ENCODE assay signal across 10 cellular contexts in the genomic region with DNA sequence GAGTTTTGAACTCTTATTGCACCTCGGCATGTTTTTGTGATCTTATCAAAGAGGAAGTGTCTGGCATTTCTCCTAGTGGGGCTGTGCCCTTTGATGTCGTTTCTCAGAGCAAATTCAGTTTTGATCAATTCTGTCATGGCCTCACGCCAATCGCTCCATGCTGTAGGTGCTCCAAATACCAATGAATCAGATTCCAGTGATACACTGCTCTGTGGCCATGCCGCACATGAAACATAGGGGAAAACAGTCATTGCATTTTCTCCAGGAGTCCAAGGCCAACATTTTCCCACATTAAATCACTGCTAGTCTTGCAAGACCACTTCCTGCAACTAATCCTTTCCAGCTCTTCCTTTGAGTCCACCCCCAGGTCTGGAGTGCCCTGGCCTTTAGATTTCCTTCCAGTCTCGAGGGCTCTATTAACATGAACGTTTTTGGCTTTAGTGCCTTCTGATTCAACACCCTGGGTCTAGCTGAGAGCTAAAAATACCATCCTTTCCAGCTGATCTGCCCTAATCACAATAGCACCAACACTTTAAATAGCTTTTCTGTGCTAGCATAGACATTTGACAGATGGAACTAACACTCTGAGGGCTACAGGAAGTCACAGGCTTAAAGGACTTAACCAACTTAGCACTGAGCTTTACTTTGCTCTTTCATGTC. TPM values are rescaled to one million over a fixed set of nuclear protein-coding genes. Genes with fewer than 3 reads are reported as not detected.
DNase-seq lines count a peak whose midpoint lies in the region; ATAC-seq and TF ChIP-seq lines count a peak whose summit lies in the region.
"Had no signal": no experiment of that assay in that cellular context is flagged by ENCODE, and none has a peak within 500 bp of the region (broad histone marks: within the 10 kb centered on the region; RNA-seq: fewer than 3 reads in every experiment).

No MANE protein-coding gene starts in this region.

- DNase-seq in EH (ENCODE audit: low read depth) (peak; percentile 98), SK-N-SH (peak; percentile 39), glomerular visceral epithelial cell (ENCODE audit: extremely low spot score) (peak; percentile 12), pons (ENCODE audit: low spot score) (peak; percentile 15), iPS-NIHi7 (ENCODE audit: extremely low spot score) (no peak)
- DNase-seq in activated CD4-positive, alpha-beta memory T cell treated with anti-CD3 and anti-CD28 coated beads, Interleukin-2, amount 10 ng/mL, durations not matched to agents 7 days and 5 days = no peak

- H3K27me3 ChIP-seq in SK-N-SH (ENCODE audit: insufficient read depth) = no peaks in the 10 kb centered on the region

- H3K27ac Mint-ChIP-seq in activated CD4-positive, alpha-beta memory T cell treated with anti-CD3 and anti-CD28 coated beads, Interleukin-2, amount 10 ng/mL, durations not matched to agents 7 days and 5 days = no peak overlapping the region

- peaks cover 10% of the 10 kb centered on the region for H3K4me1 Mint-ChIP-seq in activated CD4-positive, alpha-beta memory T cell treated with anti-CD3 and anti-CD28 coated beads, Interleukin-2, amount 10 ng/mL, durations not matched to agents 7 days and 5 days

- H3K9me3 Mint-ChIP-seq in activated CD4-positive, alpha-beta memory T cell treated with anti-CD3 and anti-CD28 coated beads, Interleukin-2, amount 10 ng/mL, durations not matched to agents 7 days and 5 days = no peaks in the 10 kb centered on the region

- H2AFZ ChIP-seq in SK-N-SH (ENCODE audit: low read depth) = no peak overlapping the region

- peaks cover 28% of the 10 kb centered on the region for H3K36me3 Mint-ChIP-seq in activated CD4-positive, alpha-beta memory T cell treated with anti-CD3 and anti-CD28 coated beads, Interleukin-2, amount 10 ng/mL, durations not matched to agents 7 days and 5 days (ENCODE audit: low read depth)

- no peaks in the 10 kb centered on the region for H3K9me3 ChIP-seq in SK-N-SH

- POLR2A ChIA-PET in SK-N-SH (lab: Yijun Ruan, JAX) = no interaction called here
- POLR2A ChIA-PET in activated CD4-positive, alpha-beta memory T cell treated with anti-CD3 and anti-CD28 coated beads, Interleukin-2, amount 10 ng/mL, durations not matched to agents 7 days and 5 days (lab: Charles Lee) = interaction anchor here (1.0 kb wide), 1 partner anchor 23 kb away, joined by 3 read pairs; no protein-coding TSS in a partner anchor

- 17% methylated on average over 7 of the region's 7 CpGs for WGBS in SK-N-SH (ENCODE audit: low lambda C conversion rate)

- peaks cover 20% of the 10 kb centered on the region for H3F3A ChIP-seq in SK-N-SH (replicated peaks; ENCODE audit: insufficient read depth)

- peak overlapping the region; percentile 48; the same call in 1 of the 2 replicates for H3K9ac ChIP-seq in SK-N-SH

- no peak for TF ChIP-seq RAD21 in SK-N-SH (IDR thresholded peaks at IDR 0.05; ENCODE audit: low read length)

- H3K79me2 ChIP-seq in SK-N-SH (ENCODE audit: insufficient read depth) = no peaks in the 10 kb centered on the region; the same call in 1 of the 2 replicates

- 0 out of 4 replicates have a peak, but pooled peaks of 1 of the 2 experiments have one; percentile 47 for TF ChIP-seq EP300 in SK-N-SH (IDR thresholded peaks at IDR 0.05; ENCODE audit: borderline replicate concordance in 1 of 2, low read depth in 1 of 2, low read length in 1 of 2)

- H3K4me1 ChIP-seq in SK-N-SH (ENCODE audit: control insufficient read depth in 1 of 2, insufficient read depth in 2 of 2, low read depth in 1 of 2, low read length in 1 of 2) = peaks cover 25 to 37% of the 10 kb centered on the region in 2 experiments

- H3K9me2 ChIP-seq in SK-N-SH = no peaks in the 10 kb centered on the region

- H3K4me3 Mint-ChIP-seq in activated CD4-positive, alpha-beta memory T cell treated with anti-CD3 and anti-CD28 coated beads, Interleukin-2, amount 10 ng/mL, durations not matched to agents 7 days and 5 days = no peak overlapping the region

- TF ChIP-seq CTCF in SK-N-SH (IDR thresholded peaks at IDR 0.05) = no peak

- ATAC-seq in GM19324 (IDR thresholded peaks at IDR 0.05; ENCODE audit: low FRiP score, unreplicated experiment) (no peak), HG02884 (IDR thresholded peaks at IDR 0.05; ENCODE audit: unreplicated experiment) (no peak)

- H3K27me3 Mint-ChIP-seq in activated CD4-positive, alpha-beta memory T cell treated with anti-CD3 and anti-CD28 coated beads, Interleukin-2, amount 10 ng/mL, durations not matched to agents 7 days and 5 days = no peaks in the 10 kb centered on the region

- peak overlapping the region; percentile 46 for H3K4me2 ChIP-seq in SK-N-SH

- H3K27ac ChIP-seq in SK-N-SH (ENCODE audit: low read depth in 2 of 2, low read length in 1 of 2) = peak overlapping the region; percentile 79 to 93
- H3K27ac ChIP-seq: SK-N-MC had no signal

- 0 out of 2 replicates have a peak, but pooled peaks cover 8% of the 10 kb centered on the region for H4K20me1 ChIP-seq in SK-N-SH (ENCODE audit: insufficient read depth)

- H3K36me3 ChIP-seq in SK-N-SH (replicated peaks in 1 of 2; ENCODE audit: control insufficient read depth in 1 of 2, insufficient read depth in 2 of 2, low read length in 1 of 2) = peaks cover 35 to 58% of the 10 kb centered on the region in 2 experiments

- no peak overlapping the region for H3K4me3 ChIP-seq in SK-N-SH (ENCODE audit: low read depth in 2 of 2, low read length in 1 of 2)
- H3K4me3 ChIP-seq: SK-N-MC had no signal

- CTCF ChIA-PET in SK-N-SH (lab: Yijun Ruan, JAX) = interaction anchor here (1.3 to 1.6 kb wide), 3 partner anchors 16 to 51 kb away, joined by 3 to 17 read pairs (median 8); no protein-coding TSS in a partner anchor
- CTCF ChIA-PET in activated CD4-positive, alpha-beta memory T cell treated with anti-CD3 and anti-CD28 coated beads, Interleukin-2, amount 10 ng/mL, durations not matched to agents 7 days and 5 days (lab: Charles Lee) = no interaction called here

TF ChIP-seq in SK-N-SH, 30 proteins besides CTCF, POLR2A, EP300 and RAD21 (continues in another document):
- peak; percentile 69; the same call in 1 of the 2 replicates for TF ChIP-seq TEAD4 (IDR thresholded peaks at IDR 0.05; ENCODE audit: borderline replicate concordance, insufficient read depth)
- peak; percentile 34; the same call in 1 of the 2 replicates for TF ChIP-seq FOSL2 (IDR thresholded peaks at IDR 0.05; ENCODE audit: borderline replicate concordance, low read depth)
- peak; percentile 87; the same call in 1 of the 2 replicates for TF ChIP-seq RXRA (IDR thresholded peaks at IDR 0.05; ENCODE audit: borderline replicate concordance, low read depth)
- TF ChIP-seq, protein P1, sequence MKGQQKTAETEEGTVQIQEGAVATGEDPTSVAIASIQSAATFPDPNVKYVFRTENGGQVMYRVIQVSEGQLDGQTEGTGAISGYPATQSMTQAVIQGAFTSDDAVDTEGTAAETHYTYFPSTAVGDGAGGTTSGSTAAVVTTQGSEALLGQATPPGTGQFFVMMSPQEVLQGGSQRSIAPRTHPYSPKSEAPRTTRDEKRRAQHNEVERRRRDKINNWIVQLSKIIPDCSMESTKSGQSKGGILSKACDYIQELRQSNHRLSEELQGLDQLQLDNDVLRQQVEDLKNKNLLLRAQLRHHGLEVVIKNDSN (IDR thresholded peaks at IDR 0.05; ENCODE audit: borderline replicate concordance, low read depth) = no peak
- TF ChIP-seq, protein P2, sequence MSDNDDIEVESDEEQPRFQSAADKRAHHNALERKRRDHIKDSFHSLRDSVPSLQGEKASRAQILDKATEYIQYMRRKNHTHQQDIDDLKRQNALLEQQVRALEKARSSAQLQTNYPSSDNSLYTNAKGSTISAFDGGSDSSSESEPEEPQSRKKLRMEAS (IDR thresholded peaks at IDR 0.05; ENCODE audit: low read depth) = peak; percentile 63; the same call in 1 of the 2 replicates
- peak; percentile 26; the same call in 1 of the 2 replicates for TF ChIP-seq POLR2AphosphoS5 (IDR thresholded peaks at IDR 0.05; ENCODE audit: low read depth, low read length)
- peak; percentile 82 for TF ChIP-seq TCF12 (IDR thresholded peaks at IDR 0.05)
- TF ChIP-seq, protein P3, sequence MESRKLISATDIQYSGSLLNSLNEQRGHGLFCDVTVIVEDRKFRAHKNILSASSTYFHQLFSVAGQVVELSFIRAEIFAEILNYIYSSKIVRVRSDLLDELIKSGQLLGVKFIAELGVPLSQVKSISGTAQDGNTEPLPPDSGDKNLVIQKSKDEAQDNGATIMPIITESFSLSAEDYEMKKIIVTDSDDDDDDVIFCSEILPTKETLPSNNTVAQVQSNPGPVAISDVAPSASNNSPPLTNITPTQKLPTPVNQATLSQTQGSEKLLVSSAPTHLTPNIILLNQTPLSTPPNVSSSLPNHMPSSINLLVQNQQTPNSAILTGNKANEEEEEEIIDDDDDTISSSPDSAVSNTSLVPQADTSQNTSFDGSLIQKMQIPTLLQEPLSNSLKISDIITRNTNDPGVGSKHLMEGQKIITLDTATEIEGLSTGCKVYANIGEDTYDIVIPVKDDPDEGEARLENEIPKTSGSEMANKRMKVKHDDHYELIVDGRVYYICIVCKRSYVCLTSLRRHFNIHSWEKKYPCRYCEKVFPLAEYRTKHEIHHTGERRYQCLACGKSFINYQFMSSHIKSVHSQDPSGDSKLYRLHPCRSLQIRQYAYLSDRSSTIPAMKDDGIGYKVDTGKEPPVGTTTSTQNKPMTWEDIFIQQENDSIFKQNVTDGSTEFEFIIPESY (IDR thresholded peaks at IDR 0.05; ENCODE audit: borderline replicate concordance, low read depth) = no peak

RNA-seq across cellular contexts. Expression of a gene that starts 18.2 kb away (rescaled TPM):
- 4.2 and 4.3 TPM in 2 replicates for polyA plus RNA-seq in SK-N-SH (2012; rRNA removed)
- 2.2 and 3.8 TPM in 2 replicates for polyA plus RNA-seq in SK-N-SH (2012; cell fraction: cytosol; rRNA removed)
- 6.4 and 8.3 TPM in 2 replicates for polyA plus RNA-seq in SK-N-SH (2012; cell fraction: nucleus; rRNA removed)
- total RNA-seq in activated CD4-positive, alpha-beta memory T cell treated with anti-CD3 and anti-CD28 coated beads, Interleukin-2, amount 10 ng/mL, durations not matched to agents 7 days and 5 days = under 1 TPM; 0.08 to 0.33 TPM

RNA-seq across cellular contexts. Expression of a gene that starts 39.8 kb away (rescaled TPM):
- 0.02 TPM in 1 of 2 replicates, not detected in the other for polyA plus RNA-seq in SK-N-SH (2012; rRNA removed)
- polyA plus RNA-seq in SK-N-SH (2012; cell fraction: cytosol; rRNA removed) = 0.01 TPM in 2 replicates
- polyA plus RNA-seq in SK-N-SH (2012; cell fraction: nucleus; rRNA removed) = 0.08 and 0.10 TPM in 2 replicates
- not detected for total RNA-seq in activated CD4-positive, alpha-beta memory T cell treated with anti-CD3 and anti-CD28 coated beads, Interleukin-2, amount 10 ng/mL, durations not matched to agents 7 days and 5 days
- total RNA-seq: G401 had no signal

RNA-seq across cellular contexts. Expression of a gene that starts 47.5 kb away (rescaled TPM):
- polyA plus RNA-seq in SK-N-SH (2012; rRNA removed) = 0.05 TPM in 1 of 2 replicates, not detected in the other
- 0.03 and 0.04 TPM in 2 replicates for polyA plus RNA-seq in SK-N-SH (2012; cell fraction: cytosol; rRNA removed)
- not detected in 2 replicates for polyA plus RNA-seq in SK-N-SH (2012; cell fraction: nucleus; rRNA removed)
- not detected for total RNA-seq in activated CD4-positive, alpha-beta memory T cell treated with anti-CD3 and anti-CD28 coated beads, Interleukin-2, amount 10 ng/mL, durations not matched to agents 7 days and 5 days
- total RNA-seq: G401 had no signal

Comparison
In these comparisons a context has a peak if more than half of its experiments do, and no peak if none do; other contexts are left out.
1. DNase-seq: peak in EH (single experiment), SK-N-SH (single experiment), glomerular visceral epithelial cell (single experiment) and pons (single experiment); none in iPS-NIHi7 (single experiment) and activated CD4-positive, alpha-beta memory T cell treated with anti-CD3 and anti-CD28 coated beads, Interleukin-2, amount 10 ng/mL, durations not matched to agents 7 days and 5 days (single experiment).